8 cellular contexts compared by ENCODE assay signal in the genomic region with DNA sequence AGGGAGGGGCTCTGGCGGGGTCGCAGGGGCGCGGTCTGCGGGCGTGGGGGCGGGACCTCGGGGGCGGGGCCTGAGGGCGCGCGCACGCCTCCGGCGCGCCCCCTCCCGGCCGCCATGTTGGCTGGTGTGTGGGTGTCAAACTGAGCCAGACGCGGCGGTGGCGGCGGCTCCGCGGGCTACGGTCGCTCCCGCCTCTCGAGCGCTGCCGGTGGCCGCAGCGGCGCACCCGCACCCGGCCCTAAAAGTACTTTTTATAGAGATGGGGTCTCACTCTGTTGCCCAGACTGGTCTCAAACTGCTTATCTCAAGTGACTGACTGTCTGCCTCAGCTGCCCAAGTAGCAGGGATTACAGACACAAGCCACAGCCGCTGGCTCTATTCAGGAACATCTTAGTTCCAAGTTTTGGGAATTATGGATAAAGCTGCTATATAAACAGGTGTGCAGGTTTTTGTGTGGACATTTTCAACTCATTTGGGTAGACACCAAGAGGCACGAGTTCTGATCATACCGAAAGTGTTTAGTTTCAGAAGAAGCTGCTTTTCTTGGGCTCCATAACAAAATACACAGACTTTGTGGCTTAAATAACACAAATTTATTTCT. TPM values are rescaled to one million over a fixed set of nuclear protein-coding genes. Genes with fewer than 3 reads are reported as not detected.
DNase-seq lines count a peak whose midpoint lies in the region; ATAC-seq and TF ChIP-seq lines count a peak whose summit lies in the region.
"Not testable (repeated sequence)": the region's sequence is repeated elsewhere in the genome, so short reads cannot be mapped to it uniquely, and the experiment has no call there.

No MANE protein-coding gene starts in this region.

- intact Hi-C loops in PC-9 (cut with micrococcal nuclease; ENCODE audit: unreplicated experiment): not testable (repeated sequence)

- H3K4me3 ChIP-seq in AG09309 (ENCODE audit: control insufficient read depth, low read depth, low read length): peak overlapping the region; percentile 30
- peak overlapping the region; percentile 51 for H3K4me3 ChIP-seq in PC-9

- POLR2A ChIA-PET in PC-9 (lab: Charles Lee; ENCODE audit: unreplicated experiment): not testable (repeated sequence)

- H3K9me3 Mint-ChIP-seq in activated T-cell treated with anti-CD3 and anti-CD28 coated beads, Interleukin-2, amount 50 U/mL, for 24 hours; endothelial cell (ENCODE audit: unreplicated experiment); memory B cell: not testable (repeated sequence)

- H3K4me2 ChIP-seq in PC-9: peak overlapping the region; percentile 80

- CTCF ChIA-PET in PC-9 (lab: Charles Lee): not testable (repeated sequence)

- not testable (repeated sequence) for H4K20me1 ChIP-seq in PC-9 (ENCODE audit: insufficient read depth)

- H3K9me2 ChIP-seq in PC-9 (ENCODE audit: insufficient read depth): not testable (repeated sequence)

- H3K36me3 Mint-ChIP-seq in activated T-cell treated with anti-CD3 and anti-CD28 coated beads, Interleukin-2, amount 50 U/mL, for 24 hours (ENCODE audit: low read depth); endothelial cell (ENCODE audit: low read depth, unreplicated experiment); memory B cell: not testable (repeated sequence)

- H3K27me3 Mint-ChIP-seq in activated T-cell treated with anti-CD3 and anti-CD28 coated beads, Interleukin-2, amount 50 U/mL, for 24 hours; endothelial cell (ENCODE audit: unreplicated experiment); memory B cell: not testable (repeated sequence)

- peak overlapping the region; percentile 41 for H3K4me3 Mint-ChIP-seq in activated T-cell treated with anti-CD3 and anti-CD28 coated beads, Interleukin-2, amount 50 U/mL, for 24 hours
- H3K4me3 Mint-ChIP-seq in endothelial cell (ENCODE audit: unreplicated experiment): not testable (repeated sequence)
- peak overlapping the region; percentile 70 for H3K4me3 Mint-ChIP-seq in memory B cell

- not testable (repeated sequence) for H3K4me1 ChIP-seq in PC-9 (replicated peaks; ENCODE audit: insufficient read depth)

- peak overlapping the region; percentile 72 for H3K27ac ChIP-seq in PC-9

- H3K4me1 Mint-ChIP-seq in activated T-cell treated with anti-CD3 and anti-CD28 coated beads, Interleukin-2, amount 50 U/mL, for 24 hours (ENCODE audit: low read depth); endothelial cell (ENCODE audit: unreplicated experiment); memory B cell: not testable (repeated sequence)

- TF ChIP-seq CTCF in AG09309 (IDR thresholded peaks at IDR 0.05; ENCODE audit: control insufficient read depth, insufficient read depth, low read depth, low read length, missing control alignments) (peak; percentile 2), PC-9 (conservative IDR thresholded peaks at IDR 0.05) (peak; percentile 45; the same call in 1 of the 2 replicates), endothelial cell (IDR thresholded peaks at IDR 0.05; ENCODE audit: unreplicated experiment) (peak; percentile 76)

- H3K27ac Mint-ChIP-seq in activated T-cell treated with anti-CD3 and anti-CD28 coated beads, Interleukin-2, amount 50 U/mL, for 24 hours: not testable (repeated sequence)
- H3K27ac Mint-ChIP-seq in endothelial cell (ENCODE audit: unreplicated experiment) (peak overlapping the region; percentile 64), memory B cell (peak overlapping the region; percentile 47)

- H3K79me2 ChIP-seq in PC-9 (ENCODE audit: low read depth): not testable (repeated sequence)

- ATAC-seq in GM19023 (IDR thresholded peaks at IDR 0.05; ENCODE audit: unreplicated experiment) (peak; percentile 82), HG02973 (IDR thresholded peaks at IDR 0.05; ENCODE audit: unreplicated experiment) (peak; percentile 50), memory B cell (ENCODE audit: low read depth) (peak; percentile 74)

- DNase-seq in AG09309 (ENCODE audit: low read depth): not testable (repeated sequence)
- DNase-seq in PC-9 (peak; percentile 30 to 75), endothelial cell (ENCODE audit: low spot score) (peak; percentile 84), memory B cell (ENCODE audit: low spot score in 2 of 2) (peak; percentile 68 to 97)
- DNase-seq in activated T-cell treated with anti-CD3 and anti-CD28 coated beads, Interleukin-2, amount 50 U/mL, for 24 hours: peak; percentile 53
- DNase-seq in stimulated activated CD4-positive, alpha-beta T cell treated with anti-CD3 and anti-CD28 coated beads, Interleukin-15, amount 100 ng/mL, for 1 hour (ENCODE audit: low read depth in 1 of 2, low spot score in 1 of 2): peak; percentile 51 to 56

- H3K36me3 ChIP-seq in PC-9 (ENCODE audit: low read depth): not testable (repeated sequence)

- not testable (repeated sequence) for H3K27me3 ChIP-seq in PC-9 (ENCODE audit: insufficient read depth, low read depth)

- BruUV-seq in PC-9 (replicated peaks; lab: Mats Ljungman, UMichigan): TSS peak; percentile 100

- H3F3A ChIP-seq in PC-9 (ENCODE audit: insufficient read depth, low read depth): not testable (repeated sequence)

- H3K9me3 ChIP-seq in PC-9 (ENCODE audit: insufficient read depth, low read depth): not testable (repeated sequence)

- H2AFZ ChIP-seq in PC-9: peak overlapping the region; percentile 86; the same call in 1 of the 2 replicates

RNA-seq across cellular contexts. Expression of a gene that starts 16.2 kb away (rescaled TPM):
- total RNA-seq in PC-9 (2021) (0.37 TPM in 1 of 2 replicates, not detected in the other), endothelial cell (ENCODE audit: unreplicated experiment) (38.3 TPM)

Comparison
In these comparisons a context has a peak if more than half of its experiments do, and no peak if none do; other contexts are left out.
1. CTCF ChIP-seq: peak in every context shown above with its lines; median percentile 76 in endothelial cell; 45 in PC-9; 2 in AG09309.
2. RNA of a gene that starts 16.2 kb away (total RNA-seq): 38.3 TPM in endothelial cell (single experiment); 0.37 TPM in PC-9; every median in the first group is over 10 times any median in the second.
3. Peak in every context shown above with its lines, with median percentiles within 50 percentile points of each other: ATAC-seq.